ENCODE assay signal across 20 cellular contexts in genomic region chr13:90015565-90016507, GRCh38.
A peak's percentile ranks its signal among the peaks of the same experiment; 100 is the strongest.
DNase-seq lines count a peak whose midpoint lies in the region; ATAC-seq, FAIRE-seq and TF ChIP-seq lines count a peak whose summit lies in the region.
"Had no signal": no experiment of that assay in that cellular context is flagged by ENCODE, and none has a peak within 500 bp of the region (broad histone marks: within the 10 kb centered on the region; RNA-seq: fewer than 3 reads in every experiment).

No MANE protein-coding gene starts in this region.

- H2AFZ ChIP-seq in K562 (ENCODE audit: low read depth, low read length): no peak overlapping the region

- no TSS peak for BruUV-seq in K562 (replicated peaks; lab: Mats Ljungman, UMichigan)

- H3K4me2 ChIP-seq in K562 (ENCODE audit: insufficient read depth, low read length): no peak overlapping the region

- no peak overlapping the region for H3K9ac ChIP-seq in K562 (ENCODE audit: insufficient read depth in 1 of 2, low read depth in 2 of 2, low read length in 2 of 2)

- ATAC-seq in HG03432 (IDR thresholded peaks at IDR 0.05; ENCODE audit: unreplicated experiment) (peak; percentile 38), K562 (no peak), sciatic nerve (no peak)
- ATAC-seq: Right ventricle myocardium inferior had no signal

- H3K27ac ChIP-seq in K562 (ENCODE audit: extremely low read depth, low read depth, low read length): no peak overlapping the region

- no peak for TF ChIP-seq POLR2A in K562 (conservative IDR thresholded peaks at IDR 0.05)

- no peak for TF ChIP-seq CTCF in K562 (IDR thresholded peaks at IDR 0.05 in 2 of 3, conservative IDR thresholded peaks at IDR 0.05 in 1 of 3; ENCODE audit: insufficient read depth in 2 of 3, low read depth in 1 of 3, low read length in 3 of 3)

- intact Hi-C loops in K562 (cut with micrococcal nuclease) (no loop called here), sciatic nerve (cut with DNase I) (no loop called here)

- no peak for TF ChIP-seq RAD21 in K562 (CRISPR knock-in tag; conservative IDR thresholded peaks at IDR 0.05 in 1 of 2, IDR thresholded peaks at IDR 0.05 in 1 of 2)

- H3K27me3 ChIP-seq in K562 (ENCODE audit: control insufficient read depth in 2 of 2, insufficient read depth in 2 of 2, low read length in 2 of 2): no peaks in the 10 kb centered on the region

- TF ChIP-seq EP300 in K562 (IDR thresholded peaks at IDR 0.05; ENCODE audit: low read length): no peak

- no peaks in the 10 kb centered on the region for H3K9me1 ChIP-seq in K562 (ENCODE audit: control insufficient read depth, insufficient read depth, low read length)

- 0% methylated on average over 3 of the region's 3 CpGs for WGBS in K562 (ENCODE audit: insufficient coverage, low coverage, missing lambda C conversion rate)

- no peak for FAIRE-seq in K562 (lab: Jason Lieb, UNC)
- FAIRE-seq: D721Med, GM19239 had no signal

- no peak overlapping the region for H3K4me3 ChIP-seq in K562

- in situ Hi-C loops in K562 (cut with MboI): no loop called here

- no peaks in the 10 kb centered on the region for H3K36me3 ChIP-seq in K562 (ENCODE audit: control insufficient read depth, insufficient read depth, low read length)

- H4K20me1 ChIP-seq in K562 (replicated peaks; ENCODE audit: control insufficient read depth, insufficient read depth, low read length): no peaks in the 10 kb centered on the region

- no peaks in the 10 kb centered on the region for H3K79me2 ChIP-seq in K562 (ENCODE audit: control insufficient read depth, insufficient read depth, low read length)

- DNase-seq in EL (peak; percentile 2), K562 (ENCODE audit: extremely low read depth in 1 of 4, low spot score in 3 of 4) (no peak), kidney tubule cell (ENCODE audit: low spot score) (peak; percentile 3), NK-92 (lab: John Stamatoyannopoulos, UW; ENCODE audit: unreplicated experiment) (no peak), sciatic nerve (ENCODE audit: low spot score) (no peak)
- no peak for DNase-seq in stimulated activated CD4-positive, alpha-beta T cell treated with anti-CD3 and anti-CD28 coated beads, Interleukin-12 subunit alpha, Interleukin-12 subunit beta, amount 100 ng/mL, for 4 hours
- DNase-seq: CD4-positive, alpha-beta T cell; DND-41; GF-D8; H7; KBM-7; NCI-H1048; NCI-H1436 treated with DMSO at 0.1 percent for 48 hours; NCI-H2029 treated with DMSO at 0.1 percent for 48 hours; NCI-H2171 treated with DMSO at 0.1 percent for 48 hours; NCI-H774 had no signal

- CTCF ChIA-PET in K562 (lab: Yijun Ruan, JAX; ENCODE audit: low intra/inter-chr PET ratio): no interaction called here

- POLR2A ChIA-PET in K562 (lab: Yijun Ruan, JAX): interaction anchor here (0.7 kb wide), 1 partner anchor 9 kb away, joined by 3 read pairs; no protein-coding TSS in a partner anchor

- no peaks in the 10 kb centered on the region for H3K4me1 ChIP-seq in K562 (replicated peaks in 1 of 2; ENCODE audit: control insufficient read depth in 2 of 2, insufficient read depth in 2 of 2, low read length in 2 of 2)

- H3K9me3 ChIP-seq in K562 (replicated peaks; ENCODE audit: control insufficient read depth, insufficient read depth, low read depth, low read length): no peaks in the 10 kb centered on the region

TF ChIP-seq in K562, 482 proteins besides CTCF, POLR2A, EP300 and RAD21 (continues in another document):
- no peak for TF ChIP-seq SNRNP70 (optimal IDR thresholded peaks at IDR 0.05; ENCODE audit: low read depth, low read length)
- TF ChIP-seq PRMT5 (CRISPR knock-in tag; IDR thresholded peaks at IDR 0.05): no peak
- peak; percentile 93 for TF ChIP-seq MAFK (IDR thresholded peaks at IDR 0.05; ENCODE audit: low read length)
- TF ChIP-seq ZNF609 (CRISPR knock-in tag; IDR thresholded peaks at IDR 0.05; ENCODE audit: borderline replicate concordance): no peak
- TF ChIP-seq ZKSCAN3 (CRISPR knock-in tag; IDR thresholded peaks at IDR 0.05): 0 out of 2 replicates have a peak, but pooled peaks have one; percentile 5
- 0 out of 2 replicates have a peak, but pooled peaks have one; percentile 17 for TF ChIP-seq ZNF780A (CRISPR knock-in tag; IDR thresholded peaks at IDR 0.05)
- no peak for TF ChIP-seq CEBPZ (IDR thresholded peaks at IDR 0.05; ENCODE audit: borderline replicate concordance, low read depth, low read length)
- no peak for TF ChIP-seq ZNF124 (CRISPR knock-in tag; IDR thresholded peaks at IDR 0.05)
- no peak for TF ChIP-seq NFIX (CRISPR knock-in tag; IDR thresholded peaks at IDR 0.05; ENCODE audit: low read depth)

Comparison
In these comparisons a context has a peak if more than half of its experiments do, and no peak if none do; other contexts are left out.
1. DNase-seq: peak in EL (single experiment) and kidney tubule cell (single experiment); none in K562 (0 of 4), NK-92 (single experiment), sciatic nerve (single experiment) and stimulated activated CD4-positive, alpha-beta T cell treated with anti-CD3 and anti-CD28 coated beads, Interleukin-12 subunit alpha, Interleukin-12 subunit beta, amount 100 ng/mL, for 4 hours (single experiment).